ENCODE assay signal across 1 cellular context in genomic region chr13:39012608-39013007, GRCh38.
TF ChIP-seq lines count a peak whose summit lies in the region.

No MANE protein-coding gene starts in this region.

TF ChIP-seq in K562, 482 proteins besides CTCF, POLR2A, EP300 and RAD21:
- no peak for TF ChIP-seq BACH1 (tag; IDR thresholded peaks at IDR 0.05)
- TF ChIP-seq, protein P1, sequence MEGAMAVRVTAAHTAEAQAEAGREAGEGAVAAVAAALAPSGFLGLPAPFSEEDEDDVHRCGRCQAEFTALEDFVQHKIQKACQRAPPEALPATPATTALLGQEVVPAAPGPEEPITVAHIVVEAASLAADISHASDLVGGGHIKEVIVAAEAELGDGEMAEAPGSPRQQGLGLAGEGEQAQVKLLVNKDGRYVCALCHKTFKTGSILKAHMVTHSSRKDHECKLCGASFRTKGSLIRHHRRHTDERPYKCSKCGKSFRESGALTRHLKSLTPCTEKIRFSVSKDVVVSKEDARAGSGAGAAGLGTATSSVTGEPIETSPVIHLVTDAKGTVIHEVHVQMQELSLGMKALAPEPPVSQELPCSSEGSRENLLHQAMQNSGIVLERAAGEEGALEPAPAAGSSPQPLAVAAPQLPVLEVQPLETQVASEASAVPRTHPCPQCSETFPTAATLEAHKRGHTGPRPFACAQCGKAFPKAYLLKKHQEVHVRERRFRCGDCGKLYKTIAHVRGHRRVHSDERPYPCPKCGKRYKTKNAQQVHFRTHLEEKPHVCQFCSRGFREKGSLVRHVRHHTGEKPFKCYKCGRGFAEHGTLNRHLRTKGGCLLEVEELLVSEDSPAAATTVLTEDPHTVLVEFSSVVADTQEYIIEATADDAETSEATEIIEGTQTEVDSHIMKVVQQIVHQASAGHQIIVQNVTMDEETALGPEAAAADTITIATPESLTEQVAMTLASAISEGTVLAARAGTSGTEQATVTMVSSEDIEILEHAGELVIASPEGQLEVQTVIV (CRISPR knock-in tag; IDR thresholded peaks at IDR 0.05; ENCODE audit: borderline replicate concordance), result no peak
- TF ChIP-seq, protein P2, sequence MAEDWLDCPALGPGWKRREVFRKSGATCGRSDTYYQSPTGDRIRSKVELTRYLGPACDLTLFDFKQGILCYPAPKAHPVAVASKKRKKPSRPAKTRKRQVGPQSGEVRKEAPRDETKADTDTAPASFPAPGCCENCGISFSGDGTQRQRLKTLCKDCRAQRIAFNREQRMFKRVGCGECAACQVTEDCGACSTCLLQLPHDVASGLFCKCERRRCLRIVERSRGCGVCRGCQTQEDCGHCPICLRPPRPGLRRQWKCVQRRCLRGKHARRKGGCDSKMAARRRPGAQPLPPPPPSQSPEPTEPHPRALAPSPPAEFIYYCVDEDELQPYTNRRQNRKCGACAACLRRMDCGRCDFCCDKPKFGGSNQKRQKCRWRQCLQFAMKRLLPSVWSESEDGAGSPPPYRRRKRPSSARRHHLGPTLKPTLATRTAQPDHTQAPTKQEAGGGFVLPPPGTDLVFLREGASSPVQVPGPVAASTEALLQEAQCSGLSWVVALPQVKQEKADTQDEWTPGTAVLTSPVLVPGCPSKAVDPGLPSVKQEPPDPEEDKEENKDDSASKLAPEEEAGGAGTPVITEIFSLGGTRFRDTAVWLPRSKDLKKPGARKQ (CRISPR knock-in tag; IDR thresholded peaks at IDR 0.05), result no peak
- TF ChIP-seq GABPB1 (CRISPR knock-in tag; IDR thresholded peaks at IDR 0.05), result no peak
- TF ChIP-seq EHMT2 (IDR thresholded peaks at IDR 0.05), result no peak
- no peak for TF ChIP-seq ZNF79 (CRISPR knock-in tag; IDR thresholded peaks at IDR 0.05; ENCODE audit: low read depth)
- no peak for TF ChIP-seq CHAMP1 (IDR thresholded peaks at IDR 0.05)
- no peak for TF ChIP-seq ARHGAP35 (IDR thresholded peaks at IDR 0.05; ENCODE audit: partially characterized antibody)
- no peak for TF ChIP-seq MCM2 (IDR thresholded peaks at IDR 0.05; ENCODE audit: low read depth)
- TF ChIP-seq NRF1 (conservative IDR thresholded peaks at IDR 0.05 in 1 of 2, IDR thresholded peaks at IDR 0.05 in 1 of 2), result no peak
- TF ChIP-seq CCNT2 (IDR thresholded peaks at IDR 0.05; ENCODE audit: borderline replicate concordance, extremely low read depth, insufficient read length, low read depth, low read length), result no peak
- TF ChIP-seq, protein P3, sequence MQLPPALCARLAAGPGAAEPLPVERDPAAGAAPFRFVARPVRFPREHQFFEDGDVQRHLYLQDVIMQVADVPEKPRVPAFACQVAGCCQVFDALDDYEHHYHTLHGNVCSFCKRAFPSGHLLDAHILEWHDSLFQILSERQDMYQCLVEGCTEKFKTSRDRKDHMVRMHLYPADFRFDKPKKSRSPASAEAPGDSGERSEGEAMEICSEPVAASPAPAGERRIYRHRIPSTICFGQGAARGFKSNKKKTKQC (CRISPR knock-in tag; IDR thresholded peaks at IDR 0.05), result no peak
- TF ChIP-seq NFATC3 (IDR thresholded peaks at IDR 0.05), result no peak
- TF ChIP-seq NR2C2 (CRISPR knock-in tag; IDR thresholded peaks at IDR 0.05), result no peak
- TF ChIP-seq NR2C2 (tag; IDR thresholded peaks at IDR 0.05), result no peak
- no peak for TF ChIP-seq BMI1 (IDR thresholded peaks at IDR 0.05; ENCODE audit: low read length)
- TF ChIP-seq, protein P4, sequence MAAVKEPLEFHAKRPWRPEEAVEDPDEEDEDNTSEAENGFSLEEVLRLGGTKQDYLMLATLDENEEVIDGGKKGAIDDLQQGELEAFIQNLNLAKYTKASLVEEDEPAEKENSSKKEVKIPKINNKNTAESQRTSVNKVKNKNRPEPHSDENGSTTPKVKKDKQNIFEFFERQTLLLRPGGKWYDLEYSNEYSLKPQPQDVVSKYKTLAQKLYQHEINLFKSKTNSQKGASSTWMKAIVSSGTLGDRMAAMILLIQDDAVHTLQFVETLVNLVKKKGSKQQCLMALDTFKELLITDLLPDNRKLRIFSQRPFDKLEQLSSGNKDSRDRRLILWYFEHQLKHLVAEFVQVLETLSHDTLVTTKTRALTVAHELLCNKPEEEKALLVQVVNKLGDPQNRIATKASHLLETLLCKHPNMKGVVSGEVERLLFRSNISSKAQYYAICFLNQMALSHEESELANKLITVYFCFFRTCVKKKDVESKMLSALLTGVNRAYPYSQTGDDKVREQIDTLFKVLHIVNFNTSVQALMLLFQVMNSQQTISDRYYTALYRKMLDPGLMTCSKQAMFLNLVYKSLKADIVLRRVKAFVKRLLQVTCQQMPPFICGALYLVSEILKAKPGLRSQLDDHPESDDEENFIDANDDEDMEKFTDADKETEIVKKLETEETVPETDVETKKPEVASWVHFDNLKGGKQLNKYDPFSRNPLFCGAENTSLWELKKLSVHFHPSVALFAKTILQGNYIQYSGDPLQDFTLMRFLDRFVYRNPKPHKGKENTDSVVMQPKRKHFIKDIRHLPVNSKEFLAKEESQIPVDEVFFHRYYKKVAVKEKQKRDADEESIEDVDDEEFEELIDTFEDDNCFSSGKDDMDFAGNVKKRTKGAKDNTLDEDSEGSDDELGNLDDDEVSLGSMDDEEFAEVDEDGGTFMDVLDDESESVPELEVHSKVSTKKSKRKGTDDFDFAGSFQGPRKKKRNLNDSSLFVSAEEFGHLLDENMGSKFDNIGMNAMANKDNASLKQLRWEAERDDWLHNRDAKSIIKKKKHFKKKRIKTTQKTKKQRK (IDR thresholded peaks at IDR 0.05; ENCODE audit: borderline replicate concordance, low read depth, low read length), result no peak
